7 cellular contexts compared by ENCODE assay signal in genomic region chr12:72017054-72017651, GRCh38.
A peak's percentile ranks its signal among the peaks of the same experiment; 100 is the strongest.
DNase-seq lines count a peak whose midpoint lies in the region; ATAC-seq and TF ChIP-seq lines count a peak whose summit lies in the region.

No MANE protein-coding gene starts in this region.

- no peaks in the 10 kb centered on the region for H3K36me3 ChIP-seq in cardiac muscle cell

- peaks cover 28% of the 10 kb centered on the region for H3K27me3 Mint-ChIP-seq in activated naive CD8-positive, alpha-beta T cell treated with anti-CD3 and anti-CD28 coated beads for 36 hours

- H3K27ac Mint-ChIP-seq in activated naive CD8-positive, alpha-beta T cell treated with anti-CD3 and anti-CD28 coated beads for 36 hours, result no peak overlapping the region

- peak; percentile 70 for TF ChIP-seq CTCF in cardiac muscle cell (IDR thresholded peaks at IDR 0.05; ENCODE audit: low read depth, low read length)

- H3K4me3 ChIP-seq in cardiac muscle cell, result no peak overlapping the region

- H3K27ac ChIP-seq in cardiac muscle cell, result no peak overlapping the region

- H3K4me1 ChIP-seq in cardiac muscle cell (ENCODE audit: low read depth), result no peaks in the 10 kb centered on the region

- H3K36me3 Mint-ChIP-seq in activated naive CD8-positive, alpha-beta T cell treated with anti-CD3 and anti-CD28 coated beads for 36 hours, result no peaks in the 10 kb centered on the region

- H3K9me3 Mint-ChIP-seq in activated naive CD8-positive, alpha-beta T cell treated with anti-CD3 and anti-CD28 coated beads for 36 hours, result no peaks in the 10 kb centered on the region

- no peaks in the 10 kb centered on the region for H3K27me3 ChIP-seq in cardiac muscle cell

- H3K4me3 Mint-ChIP-seq in activated naive CD8-positive, alpha-beta T cell treated with anti-CD3 and anti-CD28 coated beads for 36 hours, result no peak overlapping the region

- DNase-seq in NCI-H1105 treated with DMSO at 0.1 percent for 48 hours (lab: John Stamatoyannopoulos, UW) (peak; percentile 81), SKM-1 treated with dmso at 0.1 percent for 144 hours (lab: John Stamatoyannopoulos, UW; ENCODE audit: unreplicated experiment) (peak; percentile 39), cardiac muscle cell (ENCODE audit: low read depth in 1 of 2, low spot score in 1 of 2) (peak; percentile 78 to 80), putamen (ENCODE audit: low spot score) (peak; percentile 79)
- peak; percentile 46 for DNase-seq in activated naive CD8-positive, alpha-beta T cell treated with anti-CD3 and anti-CD28 coated beads for 36 hours

- H3K9me3 ChIP-seq in cardiac muscle cell (ENCODE audit: low read depth), result no peaks in the 10 kb centered on the region

- no peaks in the 10 kb centered on the region for H3K4me1 Mint-ChIP-seq in activated naive CD8-positive, alpha-beta T cell treated with anti-CD3 and anti-CD28 coated beads for 36 hours

- ATAC-seq in GM18498 (IDR thresholded peaks at IDR 0.05; ENCODE audit: unreplicated experiment), result peak; percentile 98
- ATAC-seq in HG02763 (IDR thresholded peaks at IDR 0.05; ENCODE audit: unreplicated experiment), result peak; percentile 98
